Comparison of ENCODE assay signal across 11 cellular contexts in the genomic region with DNA sequence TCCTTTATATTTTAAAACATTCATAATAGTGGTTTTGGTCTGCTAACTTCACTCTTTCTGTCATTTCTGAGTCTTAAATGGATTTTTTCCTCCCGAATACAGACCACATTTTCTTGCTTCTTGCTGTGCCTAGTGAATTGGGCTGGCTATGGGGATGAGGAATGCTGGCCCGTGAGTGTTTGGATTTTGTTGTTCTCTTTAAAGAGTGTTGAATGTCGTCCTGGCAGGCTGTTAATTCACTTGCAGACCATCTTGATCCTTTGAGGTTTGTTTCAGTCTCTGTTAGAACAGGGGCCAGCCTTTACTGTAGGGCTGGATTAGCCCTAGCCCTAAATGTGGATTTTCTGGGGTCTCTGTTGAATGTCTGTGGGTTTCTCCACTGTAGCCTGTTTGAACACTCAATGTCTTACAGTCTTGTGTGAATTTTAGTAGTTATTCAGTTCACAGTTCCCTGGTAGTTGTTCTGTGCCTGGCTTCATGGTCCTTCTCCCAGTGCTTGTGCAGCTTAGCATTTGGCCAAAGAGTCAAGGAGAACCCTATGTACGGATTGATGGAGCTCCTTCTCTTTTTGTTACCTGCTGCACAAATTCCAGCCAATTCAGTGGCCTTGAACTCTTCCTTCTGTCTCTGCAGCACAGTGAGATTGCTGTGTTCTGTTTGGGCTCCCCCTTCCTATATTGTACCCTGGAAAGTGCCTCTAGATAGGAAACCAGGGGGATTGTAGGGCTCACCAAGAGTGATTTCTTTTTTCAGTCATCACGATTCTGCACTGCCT.
DNase-seq lines count a peak whose midpoint lies in the region; ATAC-seq, FAIRE-seq and TF ChIP-seq lines count a peak whose summit lies in the region.
"Had no signal": no experiment of that assay in that cellular context is flagged by ENCODE, and none has a peak within 500 bp of the region (broad histone marks: within the 10 kb centered on the region; RNA-seq: fewer than 3 reads in every experiment).

No MANE protein-coding gene starts in this region.

- no peaks in the 10 kb centered on the region for H3K9me3 Mint-ChIP-seq in immature natural killer cell

- H3K4me2 ChIP-seq in A549: peak overlapping the region; percentile 77; the same call in 1 of the 3 replicates
- 0 out of 2 replicates have a peak overlapping the region, but pooled peaks have one; percentile 7 for H3K4me2 ChIP-seq in DOHH2 (ENCODE audit: low read length)

- intact Hi-C loops in esophagus squamous epithelium (cut with DNase I): no loop called here

- ATAC-seq in A549 (no peak; a peak in 2 of 6 replicates), GM21423 (IDR thresholded peaks at IDR 0.05; ENCODE audit: unreplicated experiment) (no peak)

- TF ChIP-seq EP300 in A549 (IDR thresholded peaks at IDR 0.05): no peak

- H3K27ac ChIP-seq in A549 (peak overlapping the region in 1 of 2 experiments; percentile 42; a peak in 2 of 6 replicates), DOHH2 (ENCODE audit: low read depth, low read length) (no peak overlapping the region), VCaP (peak overlapping the region; percentile 59), esophagus squamous epithelium (no peak overlapping the region)

- TF ChIP-seq POLR2A in A549 (IDR thresholded peaks at IDR 0.05; ENCODE audit: low read length) (no peak), esophagus squamous epithelium (IDR thresholded peaks at IDR 0.05) (no peak)

- H3K27me3 ChIP-seq in DOHH2 (ENCODE audit: control insufficient read depth, low read length) (no peaks in the 10 kb centered on the region), esophagus squamous epithelium (no peaks in the 10 kb centered on the region)

- 71% methylated on average over 5 of the region's 5 CpGs for WGBS in A549 (ENCODE audit: missing lambda C conversion rate)
- 57 to 67% methylated on average over 5 of the region's 5 CpGs for WGBS in esophagus squamous epithelium, 2 donors

- H3K36me3 ChIP-seq in DOHH2 (ENCODE audit: control insufficient read depth, low read length) (peaks cover 19% of the 10 kb centered on the region), esophagus squamous epithelium (peaks cover 0 to 4% (median 0%) of the 10 kb centered on the region in 3 donors)

- TF ChIP-seq CTCF in A549 (IDR thresholded peaks at IDR 0.05) (no peak), DOHH2 (IDR thresholded peaks at IDR 0.05; ENCODE audit: low read depth, low read length, poor library complexity, severe bottlenecking) (no peak), VCaP (conservative IDR thresholded peaks at IDR 0.05) (no peak), esophagus squamous epithelium (IDR thresholded peaks at IDR 0.05) (no peak)

- H3K4me3 ChIP-seq in A549 (no peak overlapping the region), DOHH2 (ENCODE audit: low read length) (no peak overlapping the region), esophagus squamous epithelium (no peak overlapping the region)
- H3K4me3 ChIP-seq: lung had no signal

- H3K4me1 ChIP-seq in A549 (peaks cover 53% of the 10 kb centered on the region), DOHH2 (ENCODE audit: control insufficient read depth, low read length) (peaks cover 47% of the 10 kb centered on the region), esophagus squamous epithelium (peaks cover 3 to 78% (median 41%) of the 10 kb centered on the region in 3 donors)

- H3K36me3 Mint-ChIP-seq in immature natural killer cell: no peaks in the 10 kb centered on the region

- no peak for TF ChIP-seq RAD21 in A549 (conservative IDR thresholded peaks at IDR 0.05 in 1 of 2, IDR thresholded peaks at IDR 0.05 in 1 of 2)

- peaks cover 86 to 100% of the 10 kb centered on the region in 2 donors for H3K4me1 Mint-ChIP-seq in immature natural killer cell

- H3K9me3 ChIP-seq in A549 (no peaks in the 10 kb centered on the region), DOHH2 (ENCODE audit: control insufficient read depth, insufficient read depth, low read length) (no peaks in the 10 kb centered on the region), esophagus squamous epithelium (no peaks in the 10 kb centered on the region)

- H3K27ac Mint-ChIP-seq in immature natural killer cell: peak overlapping the region; percentile 83 to 96 (median 90)

- peak overlapping the region; percentile 47 to 75 (median 71) for H3K4me3 Mint-ChIP-seq in immature natural killer cell

- POLR2A ChIA-PET in A549 (lab: Yijun Ruan, JAX): interaction anchor here (1.3 kb wide), 1 partner anchor 101 kb away, joined by 7 read pairs; no protein-coding TSS in a partner anchor

- H3F3A ChIP-seq in DOHH2 (ENCODE audit: control insufficient read depth, insufficient read depth): peaks cover 17% of the 10 kb centered on the region

- no peaks in the 10 kb centered on the region for H3K9me2 ChIP-seq in DOHH2 (replicated peaks; ENCODE audit: control insufficient read depth, low read length)

- peaks cover 21% of the 10 kb centered on the region for H4K20me1 ChIP-seq in DOHH2 (ENCODE audit: control insufficient read depth, insufficient read depth, low read depth, low read length)

- CTCF ChIA-PET in A549 (lab: Yijun Ruan, JAX): interaction anchor here (0.6 to 1.8 kb wide), 4 partner anchors 19 to 218 kb away, joined by 3 to 7 read pairs (median 3); no protein-coding TSS in a partner anchor

- peaks cover 3 to 12% (median 9%) of the 10 kb centered on the region in 3 donors for H3K27me3 Mint-ChIP-seq in immature natural killer cell (ENCODE audit: low read depth in 3 of 3)

- DNase-seq in A549 (ENCODE audit: low read depth in 1 of 2, low spot score in 1 of 2) (no peak), immature natural killer cell (no peak), HTR-8/SVneo (ENCODE audit: insufficient read length, low spot score) (no peak), esophagus squamous epithelium (lab: John Stamatoyannopoulos, UW) (no peak), NCI-H1092 treated with DMSO at 0.1 percent for 48 hours (lab: John Stamatoyannopoulos, UW) (no peak)
- DNase-seq: aorta had no signal

- FAIRE-seq in A549 (lab: Jason Lieb, UNC) (no peak), HTR-8/SVneo (lab: Jason Lieb, UNC) (no peak)
- FAIRE-seq: TTC549 had no signal

- peaks cover 99% of the 10 kb centered on the region for H3K79me2 ChIP-seq in DOHH2 (ENCODE audit: control insufficient read depth, low read length)

TF ChIP-seq in A549, 52 proteins besides CTCF, POLR2A, EP300 and RAD21:
- TF ChIP-seq KDM1A (IDR thresholded peaks at IDR 0.05; ENCODE audit: low read depth): no peak
- no peak for TF ChIP-seq HDAC2 (IDR thresholded peaks at IDR 0.05)
- no peak for TF ChIP-seq JUNB (IDR thresholded peaks at IDR 0.05)
- TF ChIP-seq CHD2 (IDR thresholded peaks at IDR 0.05; ENCODE audit: low read length, partially characterized antibody): no peak
- no peak for TF ChIP-seq FOXS1 (CRISPR knock-in tag; IDR thresholded peaks at IDR 0.05)
- TF ChIP-seq, protein P1, sequence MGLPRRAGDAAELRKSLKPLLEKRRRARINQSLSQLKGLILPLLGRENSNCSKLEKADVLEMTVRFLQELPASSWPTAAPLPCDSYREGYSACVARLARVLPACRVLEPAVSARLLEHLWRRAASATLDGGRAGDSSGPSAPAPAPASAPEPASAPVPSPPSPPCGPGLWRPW (IDR thresholded peaks at IDR 0.05): no peak
- TF ChIP-seq EHF (CRISPR knock-in tag; IDR thresholded peaks at IDR 0.05): no peak
- no peak for TF ChIP-seq SMC3 (IDR thresholded peaks at IDR 0.05)
- TF ChIP-seq RARB (CRISPR knock-in tag; IDR thresholded peaks at IDR 0.05): no peak
- no peak for TF ChIP-seq EHMT2 (IDR thresholded peaks at IDR 0.05; ENCODE audit: low read depth)
- no peak for TF ChIP-seq NPAS2 (CRISPR knock-in tag; IDR thresholded peaks at IDR 0.05; ENCODE audit: borderline replicate concordance)
